Comparison of ENCODE assay signal across 8 cellular contexts in genomic region chr2:196639180-196640030, GRCh38.
DNase-seq lines count a peak whose midpoint lies in the region; ATAC-seq lines count a peak whose summit lies in the region.

TSS of gene CCDC150 (plus strand) at chr2:196639715. CDS start at chr2:196639767, 52 bp downstream.

- no peaks in the 10 kb centered on the region for H3K36me3 ChIP-seq in effector memory CD4-positive, alpha-beta T cell (ENCODE audit: control insufficient read depth, insufficient read depth, low read length)

- H3K27ac ChIP-seq in effector memory CD4-positive, alpha-beta T cell (ENCODE audit: insufficient read depth, low read length, poor library complexity, severe bottlenecking), result no peak within 1 kb of the TSS

- DNase-seq in COLO829 (ENCODE audit: low spot score) (peak; percentile 92), HS-27A (ENCODE audit: low read depth) (peak; percentile 70), NK-92 (lab: John Stamatoyannopoulos, UW; ENCODE audit: unreplicated experiment) (peak; percentile 70), medulla oblongata (ENCODE audit: extremely low spot score) (peak; percentile 96)
- peak; percentile 77 to 88 for DNase-seq in activated CD8-positive, alpha-beta memory T cell treated with anti-CD3 and anti-CD28 coated beads for 1 hour (ENCODE audit: extremely low read depth in 1 of 2, low read depth in 1 of 2)
- DNase-seq in effector memory CD4-positive, alpha-beta T cell, result peak; percentile 81 to 87 (median 87)
- peak; percentile 89 to 92 (median 90) for DNase-seq in stimulated activated CD4-positive, alpha-beta T cell treated with anti-CD3 and anti-CD28 coated beads, TNF-alpha, amount 100 ng/mL, for 48 hours (ENCODE audit: low read depth in 3 of 3)

- ATAC-seq in GM19468 (IDR thresholded peaks at IDR 0.05; ENCODE audit: extremely low read depth, unreplicated experiment), result peak; percentile 100

- peaks cover 4% of the 10 kb centered on the region for H3K4me1 ChIP-seq in effector memory CD4-positive, alpha-beta T cell (ENCODE audit: control insufficient read depth, insufficient read depth, low read length, poor library complexity, severe bottlenecking)

- H3K27me3 ChIP-seq in effector memory CD4-positive, alpha-beta T cell (replicated peaks; ENCODE audit: control insufficient read depth, insufficient read depth, low read length, poor library complexity, severe bottlenecking), result no peaks in the 10 kb centered on the region

- peak within 1 kb of the TSS; percentile 69 for H3K4me3 ChIP-seq in effector memory CD4-positive, alpha-beta T cell (ENCODE audit: insufficient read depth, low read depth, low read length, poor library complexity, severe bottlenecking)

- no peaks in the 10 kb centered on the region for H3K9me3 ChIP-seq in effector memory CD4-positive, alpha-beta T cell (ENCODE audit: control insufficient read depth, low read length)
